ENCODE assay signal across 10 cellular contexts in genomic region chr22:27212617-27213177, GRCh38.
A peak's percentile ranks its signal among the peaks of the same experiment; 100 is the strongest.
DNase-seq lines count a peak whose midpoint lies in the region; ATAC-seq and TF ChIP-seq lines count a peak whose summit lies in the region.
"Had no signal": no experiment of that assay in that cellular context is flagged by ENCODE, and none has a peak within 500 bp of the region (broad histone marks: within the 10 kb centered on the region; RNA-seq: fewer than 3 reads in every experiment).

No MANE protein-coding gene starts in this region.

- no peak overlapping the region for H3K4me3 Mint-ChIP-seq in mesothelial cell of epicardium
- H3K4me3 Mint-ChIP-seq in activated T-helper 17 cell treated with anti-CD3 and anti-CD28 coated beads, Interleukin-2, amount 50 U/mL, for 72 hours: no peak overlapping the region
- H3K4me3 Mint-ChIP-seq: dendritic cell treated with granulocyte-macrophage colony-stimulating factor and Interleukin-4, amounts not matched to agents 40 ng/mL and 50 ng/mL, for 4 days had no signal

- TF ChIP-seq CTCF in A673 (conservative IDR thresholded peaks at IDR 0.05; ENCODE audit: low read depth, low read length): no peak
- no peak for TF ChIP-seq CTCF in coronary artery (IDR thresholded peaks at IDR 0.05)
- TF ChIP-seq CTCF in mesothelial cell of epicardium (IDR thresholded peaks at IDR 0.05; ENCODE audit: unreplicated experiment): no peak

- peaks cover 41% of the 10 kb centered on the region for H3K27me3 Mint-ChIP-seq in mesothelial cell of epicardium (ENCODE audit: low read depth)
- H3K27me3 Mint-ChIP-seq in activated T-helper 17 cell treated with anti-CD3 and anti-CD28 coated beads, Interleukin-2, amount 50 U/mL, for 72 hours: peaks cover 12% of the 10 kb centered on the region

- DNase-seq in A673 (ENCODE audit: low spot score) (peak; percentile 96), MG63 (peak; percentile 83), coronary artery (ENCODE audit: low spot score) (peak; percentile 91), mesothelial cell of epicardium (ENCODE audit: low spot score in 2 of 2, unreplicated experiment in 2 of 2) (peak in 1 of 2 experiments; percentile 48)
- no peak for DNase-seq in activated naive CD4-positive, alpha-beta T cell treated with Interleukin-2 at 50 U/mL for 16 hours
- DNase-seq: DMS79 had no signal

- POLR2A ChIA-PET in A673 (lab: Charles Lee; ENCODE audit: low non-redundant PET): no interaction called here

- no peak overlapping the region for H3K4me3 ChIP-seq in A673 (ENCODE audit: low read depth, low read length, poor library complexity, severe bottlenecking)
- no peak overlapping the region for H3K4me3 ChIP-seq in MG63
- H3K4me3 ChIP-seq in coronary artery: no peak overlapping the region

- no peaks in the 10 kb centered on the region for H3K27me3 ChIP-seq in A673 (replicated peaks; ENCODE audit: insufficient read depth, low read depth, low read length, poor library complexity)
- H3K27me3 ChIP-seq in MG63: no peaks in the 10 kb centered on the region

- ATAC-seq in activated T-helper 17 cell treated with anti-CD3 and anti-CD28 coated beads, Interleukin-2, amount 50 U/mL, for 72 hours (replicated peaks): no peak
- ATAC-seq in GM18870 (IDR thresholded peaks at IDR 0.05; ENCODE audit: unreplicated experiment) (no peak), GM21515 (IDR thresholded peaks at IDR 0.05; ENCODE audit: unreplicated experiment) (no peak)

- H3K36me3 ChIP-seq in A673 (ENCODE audit: insufficient read depth, low read length, poor library complexity, severe bottlenecking): no peaks in the 10 kb centered on the region
- no peaks in the 10 kb centered on the region for H3K36me3 ChIP-seq in MG63

- H3K4me1 ChIP-seq in A673 (ENCODE audit: insufficient read depth, low read length, poor library complexity, severe bottlenecking): peaks cover 9% of the 10 kb centered on the region

- BruUV-seq in A673 (replicated peaks; lab: Mats Ljungman, UMichigan): no TSS peak

- peaks cover 58% of the 10 kb centered on the region for H3K4me1 Mint-ChIP-seq in mesothelial cell of epicardium
- no peaks in the 10 kb centered on the region for H3K4me1 Mint-ChIP-seq in activated T-helper 17 cell treated with anti-CD3 and anti-CD28 coated beads, Interleukin-2, amount 50 U/mL, for 72 hours

- peak overlapping the region; percentile 92 for H3K27ac Mint-ChIP-seq in mesothelial cell of epicardium
- no peak overlapping the region for H3K27ac Mint-ChIP-seq in activated T-helper 17 cell treated with anti-CD3 and anti-CD28 coated beads, Interleukin-2, amount 50 U/mL, for 72 hours
- H3K27ac Mint-ChIP-seq: dendritic cell treated with granulocyte-macrophage colony-stimulating factor and Interleukin-4, amounts not matched to agents 40 ng/mL and 50 ng/mL, for 4 days had no signal

- intact Hi-C loops in A673 (cut with micrococcal nuclease; ENCODE audit: unreplicated experiment): no loop called here

- H3K36me3 Mint-ChIP-seq in mesothelial cell of epicardium: no peaks in the 10 kb centered on the region
- no peaks in the 10 kb centered on the region for H3K36me3 Mint-ChIP-seq in activated T-helper 17 cell treated with anti-CD3 and anti-CD28 coated beads, Interleukin-2, amount 50 U/mL, for 72 hours (ENCODE audit: low read depth)

- H3K9me3 ChIP-seq in A673 (ENCODE audit: low read depth, low read length, poor library complexity, severe bottlenecking): no peaks in the 10 kb centered on the region
- H3K9me3 ChIP-seq in MG63: no peaks in the 10 kb centered on the region

- H3K9me3 Mint-ChIP-seq in mesothelial cell of epicardium: no peaks in the 10 kb centered on the region
- no peaks in the 10 kb centered on the region for H3K9me3 Mint-ChIP-seq in activated T-helper 17 cell treated with anti-CD3 and anti-CD28 coated beads, Interleukin-2, amount 50 U/mL, for 72 hours
- H3K9me3 Mint-ChIP-seq: dendritic cell treated with granulocyte-macrophage colony-stimulating factor and Interleukin-4, amounts not matched to agents 40 ng/mL and 50 ng/mL, for 4 days had no signal

- CTCF ChIA-PET in A673 (lab: Charles Lee): interaction anchor here (0.7 kb wide), 1 partner anchor 534 kb away, joined by 8 read pairs; no protein-coding TSS in a partner anchor

- H3K27ac ChIP-seq in A673 (ENCODE audit: low read depth, low read length, poor library complexity, severe bottlenecking) (peak overlapping the region; percentile 67), coronary artery (peak overlapping the region; percentile 82 to 85)
